In the genomic region with DNA sequence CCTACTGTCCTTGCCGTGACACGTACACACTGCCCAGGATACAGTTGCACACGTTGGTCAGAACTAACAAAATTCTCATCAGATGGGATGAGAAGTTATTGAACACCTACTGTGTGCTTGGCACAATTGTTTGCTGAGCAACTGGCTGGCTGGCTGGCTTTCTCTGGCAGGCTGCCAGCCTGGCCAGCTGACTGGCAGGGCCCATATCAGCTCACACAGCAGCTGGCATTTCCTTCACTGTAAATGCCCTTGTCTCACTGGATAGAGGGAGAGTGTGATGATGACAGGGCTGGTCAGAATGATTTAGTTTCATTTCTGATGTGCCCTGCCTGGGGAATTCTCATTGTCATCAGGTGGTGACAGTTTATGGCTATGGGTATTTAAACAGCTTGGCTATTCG, we compare ENCODE assay signal across 11 cellular contexts. TPM values are rescaled to one million over a fixed set of nuclear protein-coding genes. Genes with fewer than 3 reads are reported as not detected.
DNase-seq lines count a peak whose midpoint lies in the region; TF ChIP-seq lines count a peak whose summit lies in the region.
"Had no signal": no experiment of that assay in that cellular context is flagged by ENCODE, and none has a peak within 500 bp of the region (broad histone marks: within the 10 kb centered on the region; RNA-seq: fewer than 3 reads in every experiment).

No MANE protein-coding gene starts in this region.

- H3K27ac ChIP-seq in colonic mucosa = peak overlapping the region; percentile 55
- no peak overlapping the region for H3K27ac ChIP-seq in CD4-positive, alpha-beta memory T cell (ENCODE audit: low read depth, low read length)
- H3K27ac ChIP-seq: HL-60 had no signal

- peaks cover 0 to 1% (median 0%) of the 10 kb centered on the region in 8 donors for H3K9me3 Mint-ChIP-seq in CD4-positive, alpha-beta memory T cell
- H3K9me3 Mint-ChIP-seq: activated B cell treated with CpG ODN at 0.5 μM for 24 hours; activated naive CD8-positive, alpha-beta T cell treated with anti-CD3 and anti-CD28 coated beads, Interleukin-2, amount 10 ng/mL, durations not matched to agents 7 days and 5 days; neural crest cell had no signal

- intact Hi-C loops in colonic mucosa (cut with DNase I) = no loop called here
- intact Hi-C loops in CD4-positive, alpha-beta memory T cell (cut with micrococcal nuclease) = no loop called here

- H3K27me3 Mint-ChIP-seq in CD4-positive, alpha-beta memory T cell = peaks cover 31 to 67% of the 10 kb centered on the region in 2 donors

- peaks cover 11% of the 10 kb centered on the region for H3K4me1 ChIP-seq in colonic mucosa
- H3K4me1 ChIP-seq in CD4-positive, alpha-beta memory T cell (ENCODE audit: insufficient read depth, low read length) = no peaks in the 10 kb centered on the region

- DNase-seq in HT-29 (ENCODE audit: low spot score) (peak; percentile 46), NCI-H345 (lab: John Stamatoyannopoulos, UW) (peak; percentile 74), colonic mucosa (peak; percentile 48), pons (ENCODE audit: low spot score) (peak; percentile 80), NCI-H526 (lab: John Stamatoyannopoulos, UW) (no peak), DMS79 treated with DMSO at 0.1 percent for 48 hours (lab: John Stamatoyannopoulos, UW) (no peak)
- DNase-seq in CD4-positive, alpha-beta memory T cell = no peak
- DNase-seq: activated B cell treated with CpG ODN at 0.5 μM for 24 hours; activated naive CD8-positive, alpha-beta T cell treated with anti-CD3 and anti-CD28 coated beads, Interleukin-2, amount 10 ng/mL, durations not matched to agents 7 days and 5 days had no signal

- no peak overlapping the region for H3K4me3 ChIP-seq in colonic mucosa
- H3K4me3 ChIP-seq in CD4-positive, alpha-beta memory T cell (ENCODE audit: low read length in 2 of 2) = no peak overlapping the region

- H3K9ac ChIP-seq in colonic mucosa (ENCODE audit: low read depth in 2 of 2, low read length in 2 of 2) = no peak overlapping the region

- TF ChIP-seq CTCF in colonic mucosa (IDR thresholded peaks at IDR 0.05) = no peak

- H3K4me3 Mint-ChIP-seq in CD4-positive, alpha-beta memory T cell = no peak overlapping the region
- H3K4me3 Mint-ChIP-seq: activated B cell treated with CpG ODN at 0.5 μM for 24 hours; activated naive CD8-positive, alpha-beta T cell treated with anti-CD3 and anti-CD28 coated beads, Interleukin-2, amount 10 ng/mL, durations not matched to agents 7 days and 5 days; neural crest cell had no signal

- no peaks in the 10 kb centered on the region for H3K36me3 ChIP-seq in colonic mucosa
- no peaks in the 10 kb centered on the region for H3K36me3 ChIP-seq in CD4-positive, alpha-beta memory T cell (ENCODE audit: insufficient read depth, low read length)

- CTCF ChIA-PET in CD4-positive, alpha-beta memory T cell (lab: Charles Lee; ENCODE audit: partially characterized antibody) = interaction anchor here (1.1 kb wide), 1 partner anchor 25 kb away, joined by 3 read pairs; no protein-coding TSS in a partner anchor

- H3K36me3 Mint-ChIP-seq in CD4-positive, alpha-beta memory T cell = no peaks in the 10 kb centered on the region
- H3K36me3 Mint-ChIP-seq: activated naive CD8-positive, alpha-beta T cell treated with anti-CD3 and anti-CD28 coated beads, Interleukin-2, amount 10 ng/mL, durations not matched to agents 7 days and 5 days had no signal

- H3K27me3 ChIP-seq in colonic mucosa = no peaks in the 10 kb centered on the region
- no peaks in the 10 kb centered on the region for H3K27me3 ChIP-seq in CD4-positive, alpha-beta memory T cell (ENCODE audit: insufficient read depth, low read length)

- POLR2A ChIA-PET in CD4-positive, alpha-beta memory T cell (lab: Charles Lee; ENCODE audit: partially characterized antibody) = no interaction called here

- H3K9me3 ChIP-seq in colonic mucosa = no peaks in the 10 kb centered on the region
- no peaks in the 10 kb centered on the region for H3K9me3 ChIP-seq in CD4-positive, alpha-beta memory T cell (ENCODE audit: control insufficient read depth in 1 of 2, low read length in 2 of 2)

- H3K27ac Mint-ChIP-seq in CD4-positive, alpha-beta memory T cell = no peak overlapping the region
- H3K27ac Mint-ChIP-seq: activated B cell treated with CpG ODN at 0.5 μM for 24 hours; activated naive CD8-positive, alpha-beta T cell treated with anti-CD3 and anti-CD28 coated beads, Interleukin-2, amount 10 ng/mL, durations not matched to agents 7 days and 5 days had no signal

- no peaks in the 10 kb centered on the region for H3K4me1 Mint-ChIP-seq in CD4-positive, alpha-beta memory T cell

RNA-seq across cellular contexts. Expression of a gene that starts 15.8 kb away (rescaled TPM):
- total RNA-seq in HT-29 (2014; rRNA removed; shearing (Covaris generic)) = 13.9 and 17.0 TPM in 2 replicates
- 100 to 1,000 TPM; 133 to 182 TPM for total RNA-seq in colonic mucosa
- 1 to 10 TPM; 5.5 to 6.5 TPM for total RNA-seq in CD4-positive, alpha-beta memory T cell
- polyA plus RNA-seq in CD4-positive, alpha-beta memory T cell = under 1 TPM; 0.32 to 0.84 TPM

RNA-seq across cellular contexts. Expression of a gene that starts 37.8 kb away (rescaled TPM):
- total RNA-seq in HT-29 (2014; rRNA removed; shearing (Covaris generic)) = 17.3 and 19.1 TPM in 2 replicates
- total RNA-seq in colonic mucosa = 10 to 100 TPM; 29.8 to 34.1 TPM
- 10 to 100 TPM; 21.4 to 22.2 TPM for total RNA-seq in CD4-positive, alpha-beta memory T cell
- 10 to 100 TPM; 30.4 to 44.4 TPM for polyA plus RNA-seq in CD4-positive, alpha-beta memory T cell

Comparison
In these comparisons a context has a peak if more than half of its experiments do, and no peak if none do; other contexts are left out.
1. DNase-seq: peak in HT-29 (single experiment), NCI-H345 (single experiment), colonic mucosa (single experiment) and pons (single experiment); none in NCI-H526 (0 of 2), CD4-positive, alpha-beta memory T cell (0 of 5) and DMS79 treated with DMSO at 0.1 percent for 48 hours (single experiment).